Comparison of ENCODE assay signal across 1 cellular context in genomic region chr20:36808317-36809257, GRCh38.
TF ChIP-seq lines count a peak whose summit lies in the region.

No MANE protein-coding gene starts in this region.

TF ChIP-seq in HepG2, 621 proteins besides CTCF, POLR2A, EP300 and RAD21 (continued from another document and continues in another):
- TF ChIP-seq TIGD3 (CRISPR knock-in tag; IDR thresholded peaks at IDR 0.05; ENCODE audit: borderline replicate concordance) = 0 out of 2 replicates have a peak, but pooled peaks have one; percentile 42
- no peak for TF ChIP-seq ZNF180 (CRISPR knock-in tag; IDR thresholded peaks at IDR 0.05; ENCODE audit: borderline replicate concordance, low read depth)
- peak; percentile 52 to 87; a peak in 3 of 4 replicates for TF ChIP-seq HMGXB4 (CRISPR knock-in tag; IDR thresholded peaks at IDR 0.05; ENCODE audit: borderline replicate concordance in 1 of 2, low read depth in 1 of 2)
- no peak for TF ChIP-seq ZHX2 (IDR thresholded peaks at IDR 0.05; ENCODE audit: low read depth)
- no peak for TF ChIP-seq ZHX2 (CRISPR knock-in tag; IDR thresholded peaks at IDR 0.05; ENCODE audit: borderline replicate concordance)
- TF ChIP-seq THAP11 (CRISPR knock-in tag; IDR thresholded peaks at IDR 0.05) = peak; percentile 52
- no peak for TF ChIP-seq ZNF670 (CRISPR knock-in tag; IDR thresholded peaks at IDR 0.05; ENCODE audit: borderline replicate concordance)
- no peak for TF ChIP-seq ZNF264 (CRISPR knock-in tag; IDR thresholded peaks at IDR 0.05)
- TF ChIP-seq RARA (CRISPR knock-in tag; IDR thresholded peaks at IDR 0.05) = 0 out of 2 replicates have a peak, but pooled peaks have one; percentile 5
- no peak for TF ChIP-seq CAMTA2 (CRISPR knock-in tag; IDR thresholded peaks at IDR 0.05; ENCODE audit: borderline replicate concordance)
- no peak for TF ChIP-seq SMAD9 (CRISPR knock-in tag; IDR thresholded peaks at IDR 0.05)
- no peak for TF ChIP-seq FOSL1 (CRISPR knock-in tag; IDR thresholded peaks at IDR 0.05; ENCODE audit: borderline replicate concordance)
- TF ChIP-seq ZNF790 (CRISPR knock-in tag; IDR thresholded peaks at IDR 0.05; ENCODE audit: borderline replicate concordance) = no peak
- 0 out of 2 replicates have a peak, but pooled peaks have one; percentile 45 for TF ChIP-seq GATAD1 (CRISPR knock-in tag; IDR thresholded peaks at IDR 0.05)
- TF ChIP-seq TAF1 (CRISPR knock-in tag; IDR thresholded peaks at IDR 0.05) = no peak
- TF ChIP-seq ZNF329 (CRISPR knock-in tag; IDR thresholded peaks at IDR 0.05; ENCODE audit: low read depth) = 0 out of 2 replicates have a peak, but pooled peaks have one; percentile 30
- no peak for TF ChIP-seq KLF12 (CRISPR knock-in tag; IDR thresholded peaks at IDR 0.05; ENCODE audit: borderline replicate concordance)
- TF ChIP-seq ZNF24 (IDR thresholded peaks at IDR 0.05) = no peak
- 0 out of 2 replicates have a peak, but pooled peaks have one; percentile 29 for TF ChIP-seq PPARG (CRISPR knock-in tag; conservative IDR thresholded peaks at IDR 0.05)
- peak; percentile 29; the same call in 1 of the 2 replicates for TF ChIP-seq ZNF703 (CRISPR knock-in tag; IDR thresholded peaks at IDR 0.05; ENCODE audit: borderline replicate concordance)
- no peak for TF ChIP-seq GMEB2 (CRISPR knock-in tag; IDR thresholded peaks at IDR 0.05; ENCODE audit: low read depth)
- peak; percentile 92 for TF ChIP-seq ATF7 (IDR thresholded peaks at IDR 0.05)
- TF ChIP-seq ATF7 (CRISPR knock-in tag; IDR thresholded peaks at IDR 0.05) = peak; percentile 77
- no peak for TF ChIP-seq KLF13 (CRISPR knock-in tag; IDR thresholded peaks at IDR 0.05)
- TF ChIP-seq NR2C2 (CRISPR knock-in tag; IDR thresholded peaks at IDR 0.05; ENCODE audit: borderline replicate concordance) = peak; percentile 66; the same call in 1 of the 2 replicates
- TF ChIP-seq SIX1 (CRISPR knock-in tag; IDR thresholded peaks at IDR 0.05; ENCODE audit: borderline replicate concordance) = peak; percentile 20; the same call in 1 of the 2 replicates
- TF ChIP-seq SRSF9 (IDR thresholded peaks at IDR 0.05; ENCODE audit: borderline replicate concordance, insufficient read depth, low read depth, low read length, poor library complexity, severe bottlenecking) = no peak
- TF ChIP-seq ZNF75D (CRISPR knock-in tag; IDR thresholded peaks at IDR 0.05; ENCODE audit: borderline replicate concordance) = no peak
- no peak for TF ChIP-seq FOXO1 (CRISPR knock-in tag; IDR thresholded peaks at IDR 0.05)
- no peak for TF ChIP-seq SPEN (CRISPR knock-in tag; IDR thresholded peaks at IDR 0.05; ENCODE audit: low read depth)
- TF ChIP-seq JUN (CRISPR knock-in tag; IDR thresholded peaks at IDR 0.05) = 0 out of 2 replicates have a peak, but pooled peaks have one; percentile 15
- no peak for TF ChIP-seq SUZ12 (IDR thresholded peaks at IDR 0.05; ENCODE audit: low read depth, low read length)
- TF ChIP-seq ZNF605 (CRISPR knock-in tag; IDR thresholded peaks at IDR 0.05) = 0 out of 2 replicates have a peak, but pooled peaks have one; percentile 52
- TF ChIP-seq KMT2A (CRISPR knock-in tag; IDR thresholded peaks at IDR 0.05) = no peak
- TF ChIP-seq CENPBD1 (CRISPR knock-in tag; IDR thresholded peaks at IDR 0.05; ENCODE audit: borderline replicate concordance, low read depth) = no peak
- TF ChIP-seq ZNF678 (CRISPR knock-in tag; IDR thresholded peaks at IDR 0.05) = no peak
- peak; percentile 60; the same call in 1 of the 2 replicates for TF ChIP-seq ZNF598 (CRISPR knock-in tag; IDR thresholded peaks at IDR 0.05; ENCODE audit: borderline replicate concordance)
- TF ChIP-seq DBP (CRISPR knock-in tag; IDR thresholded peaks at IDR 0.05; ENCODE audit: not compliant biosample characterization) = no peak
- no peak for TF ChIP-seq LRRFIP1 (CRISPR knock-in tag; conservative IDR thresholded peaks at IDR 0.05)
- TF ChIP-seq CBX5 (CRISPR knock-in tag; IDR thresholded peaks at IDR 0.05; ENCODE audit: borderline replicate concordance) = peak; percentile 22
- peak; percentile 40; the same call in 1 of the 2 replicates for TF ChIP-seq HOXA3 (CRISPR knock-in tag; IDR thresholded peaks at IDR 0.05)
- TF ChIP-seq ZUFSP (CRISPR knock-in tag; IDR thresholded peaks at IDR 0.05; ENCODE audit: borderline replicate concordance) = no peak
- TF ChIP-seq CERS6 (CRISPR knock-in tag; IDR thresholded peaks at IDR 0.05) = no peak
- TF ChIP-seq SALL2 (CRISPR knock-in tag; IDR thresholded peaks at IDR 0.05) = no peak
- peak; percentile 66; the same call in 1 of the 2 replicates for TF ChIP-seq REPIN1 (CRISPR knock-in tag; IDR thresholded peaks at IDR 0.05; ENCODE audit: borderline replicate concordance, low read depth)
- TF ChIP-seq GABPA (IDR thresholded peaks at IDR 0.05; ENCODE audit: low read depth, low read length) = no peak
- no peak for TF ChIP-seq GABPA (CRISPR knock-in tag; IDR thresholded peaks at IDR 0.05; ENCODE audit: low read depth)
